Comparison of ENCODE assay signal across 1 cellular context in the genomic region with DNA sequence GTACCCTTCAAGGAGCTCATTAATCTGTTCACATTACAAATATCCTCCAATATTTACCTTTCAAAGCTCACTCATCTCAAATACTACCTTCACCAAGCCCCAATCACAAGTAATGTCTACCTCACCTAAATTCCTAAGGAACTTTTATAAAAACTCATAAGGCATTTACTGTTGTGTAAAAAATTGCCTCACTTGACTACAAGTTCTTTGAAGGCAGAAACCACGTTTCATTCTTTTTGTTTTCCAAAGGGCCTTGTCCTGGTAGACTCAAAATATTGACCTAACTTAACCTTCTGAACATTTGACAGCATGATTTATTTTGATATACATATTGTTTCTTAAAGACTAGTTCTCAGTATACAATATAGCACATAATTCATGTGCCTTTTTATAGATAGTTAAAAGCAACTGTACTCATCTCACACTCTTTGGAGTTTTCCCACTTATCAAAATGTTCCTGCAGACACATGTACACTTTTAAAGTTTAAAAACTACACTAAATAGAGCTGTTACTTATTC.
TF ChIP-seq lines count a peak whose summit lies in the region.

No MANE protein-coding gene starts in this region.

TF ChIP-seq in WTC11, 78 proteins besides CTCF, POLR2A, EP300 and RAD21 (continued from another document):
- TF ChIP-seq, protein P1, sequence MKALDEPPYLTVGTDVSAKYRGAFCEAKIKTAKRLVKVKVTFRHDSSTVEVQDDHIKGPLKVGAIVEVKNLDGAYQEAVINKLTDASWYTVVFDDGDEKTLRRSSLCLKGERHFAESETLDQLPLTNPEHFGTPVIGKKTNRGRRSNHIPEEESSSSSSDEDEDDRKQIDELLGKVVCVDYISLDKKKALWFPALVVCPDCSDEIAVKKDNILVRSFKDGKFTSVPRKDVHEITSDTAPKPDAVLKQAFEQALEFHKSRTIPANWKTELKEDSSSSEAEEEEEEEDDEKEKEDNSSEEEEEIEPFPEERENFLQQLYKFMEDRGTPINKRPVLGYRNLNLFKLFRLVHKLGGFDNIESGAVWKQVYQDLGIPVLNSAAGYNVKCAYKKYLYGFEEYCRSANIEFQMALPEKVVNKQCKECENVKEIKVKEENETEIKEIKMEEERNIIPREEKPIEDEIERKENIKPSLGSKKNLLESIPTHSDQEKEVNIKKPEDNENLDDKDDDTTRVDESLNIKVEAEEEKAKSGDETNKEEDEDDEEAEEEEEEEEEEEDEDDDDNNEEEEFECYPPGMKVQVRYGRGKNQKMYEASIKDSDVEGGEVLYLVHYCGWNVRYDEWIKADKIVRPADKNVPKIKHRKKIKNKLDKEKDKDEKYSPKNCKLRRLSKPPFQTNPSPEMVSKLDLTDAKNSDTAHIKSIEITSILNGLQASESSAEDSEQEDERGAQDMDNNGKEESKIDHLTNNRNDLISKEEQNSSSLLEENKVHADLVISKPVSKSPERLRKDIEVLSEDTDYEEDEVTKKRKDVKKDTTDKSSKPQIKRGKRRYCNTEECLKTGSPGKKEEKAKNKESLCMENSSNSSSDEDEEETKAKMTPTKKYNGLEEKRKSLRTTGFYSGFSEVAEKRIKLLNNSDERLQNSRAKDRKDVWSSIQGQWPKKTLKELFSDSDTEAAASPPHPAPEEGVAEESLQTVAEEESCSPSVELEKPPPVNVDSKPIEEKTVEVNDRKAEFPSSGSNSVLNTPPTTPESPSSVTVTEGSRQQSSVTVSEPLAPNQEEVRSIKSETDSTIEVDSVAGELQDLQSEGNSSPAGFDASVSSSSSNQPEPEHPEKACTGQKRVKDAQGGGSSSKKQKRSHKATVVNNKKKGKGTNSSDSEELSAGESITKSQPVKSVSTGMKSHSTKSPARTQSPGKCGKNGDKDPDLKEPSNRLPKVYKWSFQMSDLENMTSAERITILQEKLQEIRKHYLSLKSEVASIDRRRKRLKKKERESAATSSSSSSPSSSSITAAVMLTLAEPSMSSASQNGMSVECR (CRISPR knock-in tag; IDR thresholded peaks at IDR 0.05; ENCODE audit: borderline replicate concordance), result no peak
- TF ChIP-seq, protein P2, sequence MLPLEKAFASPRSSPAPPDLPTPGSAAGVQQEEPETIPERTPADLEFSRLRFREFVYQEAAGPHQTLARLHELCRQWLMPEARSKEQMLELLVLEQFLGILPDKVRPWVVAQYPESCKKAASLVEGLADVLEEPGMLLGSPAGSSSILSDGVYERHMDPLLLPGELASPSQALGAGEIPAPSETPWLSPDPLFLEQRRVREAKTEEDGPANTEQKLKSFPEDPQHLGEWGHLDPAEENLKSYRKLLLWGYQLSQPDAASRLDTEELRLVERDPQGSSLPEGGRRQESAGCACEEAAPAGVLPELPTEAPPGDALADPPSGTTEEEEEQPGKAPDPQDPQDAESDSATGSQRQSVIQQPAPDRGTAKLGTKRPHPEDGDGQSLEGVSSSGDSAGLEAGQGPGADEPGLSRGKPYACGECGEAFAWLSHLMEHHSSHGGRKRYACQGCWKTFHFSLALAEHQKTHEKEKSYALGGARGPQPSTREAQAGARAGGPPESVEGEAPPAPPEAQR (CRISPR knock-in tag; IDR thresholded peaks at IDR 0.05), result no peak
- TF ChIP-seq ZNF671 (CRISPR knock-in tag; IDR thresholded peaks at IDR 0.05), result no peak
- no peak for TF ChIP-seq HMGA2 (CRISPR knock-in tag; IDR thresholded peaks at IDR 0.05)
- TF ChIP-seq, protein P3, sequence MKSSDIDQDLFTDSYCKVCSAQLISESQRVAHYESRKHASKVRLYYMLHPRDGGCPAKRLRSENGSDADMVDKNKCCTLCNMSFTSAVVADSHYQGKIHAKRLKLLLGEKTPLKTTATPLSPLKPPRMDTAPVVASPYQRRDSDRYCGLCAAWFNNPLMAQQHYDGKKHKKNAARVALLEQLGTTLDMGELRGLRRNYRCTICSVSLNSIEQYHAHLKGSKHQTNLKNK (CRISPR knock-in tag; IDR thresholded peaks at IDR 0.05), result no peak
- no peak for TF ChIP-seq ZBTB43 (CRISPR knock-in tag; IDR thresholded peaks at IDR 0.05)
- TF ChIP-seq, protein P4, sequence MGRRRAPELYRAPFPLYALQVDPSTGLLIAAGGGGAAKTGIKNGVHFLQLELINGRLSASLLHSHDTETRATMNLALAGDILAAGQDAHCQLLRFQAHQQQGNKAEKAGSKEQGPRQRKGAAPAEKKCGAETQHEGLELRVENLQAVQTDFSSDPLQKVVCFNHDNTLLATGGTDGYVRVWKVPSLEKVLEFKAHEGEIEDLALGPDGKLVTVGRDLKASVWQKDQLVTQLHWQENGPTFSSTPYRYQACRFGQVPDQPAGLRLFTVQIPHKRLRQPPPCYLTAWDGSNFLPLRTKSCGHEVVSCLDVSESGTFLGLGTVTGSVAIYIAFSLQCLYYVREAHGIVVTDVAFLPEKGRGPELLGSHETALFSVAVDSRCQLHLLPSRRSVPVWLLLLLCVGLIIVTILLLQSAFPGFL (CRISPR knock-in tag; IDR thresholded peaks at IDR 0.05; ENCODE audit: borderline replicate concordance), result no peak
- TF ChIP-seq SOX15 (CRISPR knock-in tag; IDR thresholded peaks at IDR 0.05), result no peak
- TF ChIP-seq ERG (CRISPR knock-in tag; IDR thresholded peaks at IDR 0.05), result no peak
- no peak for TF ChIP-seq USF2 (CRISPR knock-in tag; IDR thresholded peaks at IDR 0.05)
- TF ChIP-seq GRHL2 (CRISPR knock-in tag; IDR thresholded peaks at IDR 0.05; ENCODE audit: insufficient replicate concordance, severe bottlenecking), result no peak
- TF ChIP-seq ZNF121 (CRISPR knock-in tag; IDR thresholded peaks at IDR 0.05), result no peak
- no peak for TF ChIP-seq FOXJ3 (CRISPR knock-in tag; IDR thresholded peaks at IDR 0.05; ENCODE audit: borderline replicate concordance)
